Comparison of ENCODE assay signal across 9 cellular contexts in genomic region chr11:62505112-62505783, GRCh38. TPM values are rescaled to one million over a fixed set of nuclear protein-coding genes. Genes with fewer than 3 reads are reported as not detected.
A peak's percentile ranks its signal among the peaks of the same experiment; 100 is the strongest.
DNase-seq lines count a peak whose midpoint lies in the region; ATAC-seq, FAIRE-seq and TF ChIP-seq lines count a peak whose summit lies in the region.
"Had no signal": no experiment of that assay in that cellular context is flagged by ENCODE, and none has a peak within 500 bp of the region (broad histone marks: within the 10 kb centered on the region; RNA-seq: fewer than 3 reads in every experiment).

No MANE protein-coding gene starts in this region.

- FAIRE-seq in astrocyte (lab: Jason Lieb, UNC), result no peak

- in situ Hi-C loops in GM23248 (cut with MboI), result no loop called here

- H3K9me3 Mint-ChIP-seq in astrocyte (ENCODE audit: unreplicated experiment), result peaks cover 1% of the 10 kb centered on the region

- H2AFZ ChIP-seq in GM23248 (peak overlapping the region; percentile 69), astrocyte (ENCODE audit: low read depth, low read length) (peak overlapping the region; percentile 38)

- peaks cover 15% of the 10 kb centered on the region for H3K4me1 ChIP-seq in GM23248 (ENCODE audit: insufficient read depth)
- H3K4me1 ChIP-seq in astrocyte (ENCODE audit: insufficient read depth, low read length), result peaks cover 24% of the 10 kb centered on the region
- H3K4me1 ChIP-seq in left ventricle myocardium inferior, result peaks cover 93% of the 10 kb centered on the region
- H3K4me1 ChIP-seq in rectal smooth muscle tissue (ENCODE audit: control insufficient read depth, insufficient read depth, low read length), result peaks cover 47% of the 10 kb centered on the region

- WGBS in GM23248 (ENCODE audit: low coverage in 1 of 2, low lambda C conversion rate in 2 of 2, missing lambda C conversion rate in 2 of 2), 2 experiments, result 37 to 54% methylated on average over 14 to 26 of the region's 26 CpGs

- DNase-seq in GM23248 (peak; percentile 31), astrocyte (ENCODE audit: low read depth) (no peak), left ventricle myocardium inferior (peak; percentile 36), globus pallidus (ENCODE audit: low spot score) (no peak), T-helper 9 cell (no peak)
- DNase-seq in effector CD4-positive, alpha-beta T cell, result no peak
- DNase-seq: occipital lobe had no signal

- peak overlapping the region; percentile 60 for H3K4me2 ChIP-seq in GM23248 (ENCODE audit: unreplicated experiment)
- peak overlapping the region; percentile 70 for H3K4me2 ChIP-seq in astrocyte (ENCODE audit: low read length)

- H3K4me1 Mint-ChIP-seq in astrocyte (ENCODE audit: low read depth, unreplicated experiment), result peaks cover 4% of the 10 kb centered on the region

- H3K9ac ChIP-seq in GM23248, result peak overlapping the region; percentile 54
- no peak overlapping the region for H3K9ac ChIP-seq in astrocyte (ENCODE audit: low read length)
- H3K9ac ChIP-seq in rectal smooth muscle tissue (ENCODE audit: low read length), result no peak overlapping the region

- intact Hi-C loops in left ventricle myocardium inferior (cut with micrococcal nuclease), result loop anchor here (5.0 kb wide), 1 partner anchor 37 kb away; no protein-coding TSS in a partner anchor

- H3K36me3 ChIP-seq in GM23248 (ENCODE audit: low read depth) (no peaks in the 10 kb centered on the region), astrocyte (ENCODE audit: insufficient read depth, low read length) (no peaks in the 10 kb centered on the region), left ventricle myocardium inferior (no peaks in the 10 kb centered on the region), rectal smooth muscle tissue (ENCODE audit: control insufficient read depth, insufficient read depth, low read length) (no peaks in the 10 kb centered on the region)

- H3K9me3 ChIP-seq in GM23248 (ENCODE audit: low read depth), result no peaks in the 10 kb centered on the region
- no peaks in the 10 kb centered on the region for H3K9me3 ChIP-seq in astrocyte (ENCODE audit: insufficient read depth, low read depth, low read length)
- no peaks in the 10 kb centered on the region for H3K9me3 ChIP-seq in left ventricle myocardium inferior (replicated peaks)

- H3K4me3 Mint-ChIP-seq in astrocyte (ENCODE audit: unreplicated experiment), result no peak overlapping the region

- H3K9me2 ChIP-seq in GM23248 (ENCODE audit: insufficient read depth), result no peaks in the 10 kb centered on the region

- TF ChIP-seq CTCF in astrocyte (IDR thresholded peaks at IDR 0.05; ENCODE audit: insufficient read depth, low read depth, low read length) (no peak), left ventricle myocardium inferior (IDR thresholded peaks at IDR 0.05; ENCODE audit: borderline replicate concordance) (no peak)

- H3K36me3 Mint-ChIP-seq in astrocyte (ENCODE audit: low read depth, unreplicated experiment), result no peaks in the 10 kb centered on the region

- H4K20me1 ChIP-seq in GM23248 (ENCODE audit: insufficient read depth), result no peaks in the 10 kb centered on the region
- no peaks in the 10 kb centered on the region for H4K20me1 ChIP-seq in astrocyte (ENCODE audit: insufficient read depth, low read length)

- H3K79me2 ChIP-seq in GM23248 (ENCODE audit: insufficient read depth), result no peaks in the 10 kb centered on the region
- no peaks in the 10 kb centered on the region for H3K79me2 ChIP-seq in astrocyte (ENCODE audit: insufficient read depth, low read length)

- ATAC-seq in GM19351 (IDR thresholded peaks at IDR 0.05; ENCODE audit: unreplicated experiment), result no peak

- H3K27me3 ChIP-seq in GM23248 (replicated peaks; ENCODE audit: insufficient read depth), result no peaks in the 10 kb centered on the region
- no peaks in the 10 kb centered on the region for H3K27me3 ChIP-seq in astrocyte (ENCODE audit: insufficient read depth, low read length)
- H3K27me3 ChIP-seq in left ventricle myocardium inferior (ENCODE audit: low read depth), result no peaks in the 10 kb centered on the region
- no peaks in the 10 kb centered on the region for H3K27me3 ChIP-seq in rectal smooth muscle tissue (ENCODE audit: control insufficient read depth, insufficient read depth, low read length)

- no peak overlapping the region for H3K27ac ChIP-seq in GM23248
- no peak overlapping the region for H3K27ac ChIP-seq in astrocyte (ENCODE audit: low read depth, low read length)
- H3K27ac ChIP-seq in left ventricle myocardium inferior (replicated peaks), result peak overlapping the region; percentile 85
- peak overlapping the region; percentile 88 for H3K27ac ChIP-seq in rectal smooth muscle tissue (ENCODE audit: low read depth, low read length)

- peak overlapping the region; percentile 62 for H3K4me3 ChIP-seq in GM23248
- no peak overlapping the region for H3K4me3 ChIP-seq in astrocyte (ENCODE audit: insufficient read depth, low read depth, low read length)
- H3K4me3 ChIP-seq in left ventricle myocardium inferior, result peak overlapping the region; percentile 55
- peak overlapping the region; percentile 54 for H3K4me3 ChIP-seq in rectal smooth muscle tissue (ENCODE audit: low read length)

- H3K27me3 Mint-ChIP-seq in astrocyte (ENCODE audit: low read depth, unreplicated experiment), result peaks cover 12% of the 10 kb centered on the region

- peak overlapping the region; percentile 26 for H3K27ac Mint-ChIP-seq in astrocyte (ENCODE audit: unreplicated experiment)

- H3F3A ChIP-seq in GM23248 (ENCODE audit: insufficient read depth), result peaks cover 21% of the 10 kb centered on the region

RNA-seq across cellular contexts. Expression of gene AHNAK, which starts 41.4 kb away (rescaled TPM):
- 548 and 557 TPM in 2 replicates for total RNA-seq in GM23248 (2014; rRNA removed; shearing (Covaris generic))
- polyA plus RNA-seq in GM23248 (2016; fragmentation: Nextera tagmentation; extraction: Ambion mirVana), result 163 and 167 TPM in 2 replicates
- total RNA-seq in astrocyte (305 and 378 TPM in 2 replicates), left ventricle myocardium inferior (290 TPM)

Comparison
In these comparisons a context has a peak if more than half of its experiments do, and no peak if none do; other contexts are left out.
1. DNase-seq: peak in GM23248 (single experiment) and left ventricle myocardium inferior (single experiment); none in astrocyte (single experiment), effector CD4-positive, alpha-beta T cell (single experiment), globus pallidus (single experiment) and T-helper 9 cell (single experiment).
2. H3K27ac ChIP-seq: peak in left ventricle myocardium inferior (single experiment) and rectal smooth muscle tissue (single experiment); none in GM23248 (single experiment) and astrocyte (single experiment).